In genomic region chr4:9782136-9782436, GRCh38 we compare ENCODE assay signal across 26 cellular contexts. TPM values are rescaled to one million over a fixed set of nuclear protein-coding genes. Genes with fewer than 3 reads are reported as not detected.
"Had no signal": no experiment of that assay in that cellular context is flagged by ENCODE, and none has a peak within 500 bp of the region (broad histone marks: within the 10 kb centered on the region; RNA-seq: fewer than 3 reads in every experiment).

No MANE protein-coding gene starts in this region.

- H3K36me3 ChIP-seq: left lung, sigmoid colon, uterus had no signal

- H3K4me3 ChIP-seq: body of pancreas, left lung, lung, smooth muscle cell, uterus had no signal

- H3K4me3 Mint-ChIP-seq: activated CD4-positive, alpha-beta memory T cell treated with anti-CD3 and anti-CD28 coated beads, Interleukin-2, amount 10 ng/mL, durations not matched to agents 7 days and 5 days; activated CD8-positive, alpha-beta memory T cell treated with anti-CD3 and anti-CD28 coated beads, Interleukin-2, amount 10 ng/mL, durations not matched to agents 7 days and 5 days; activated naive CD4-positive, alpha-beta T cell treated with anti-CD3 and anti-CD28 coated beads, Interleukin-2, amount 50 U/mL, for 24 hours; naive thymus-derived CD4-positive, alpha-beta T cell; T-helper 1 cell treated with Interleukin-12 subunit alpha and Interleukin-12 subunit beta and Interleukin-4 antibody, amounts not matched to agents 30 μg/mL and 1 μg/mL, for 36 hours had no signal

- H3K4me1 Mint-ChIP-seq: activated CD4-positive, alpha-beta memory T cell treated with anti-CD3 and anti-CD28 coated beads, Interleukin-2, amount 10 ng/mL, durations not matched to agents 7 days and 5 days; activated CD8-positive, alpha-beta memory T cell treated with anti-CD3 and anti-CD28 coated beads, Interleukin-2, amount 10 ng/mL, durations not matched to agents 7 days and 5 days; activated naive CD4-positive, alpha-beta T cell treated with anti-CD3 and anti-CD28 coated beads, Interleukin-2, amount 50 U/mL, for 24 hours; naive thymus-derived CD4-positive, alpha-beta T cell had no signal

- ATAC-seq: activated CD8-positive, alpha-beta memory T cell treated with anti-CD3 and anti-CD28 coated beads, Interleukin-2, amount 10 ng/mL, durations not matched to agents 7 days and 5 days; body of pancreas; esophagus mucosa; left lung; naive thymus-derived CD4-positive, alpha-beta T cell had no signal

- H3K9me3 Mint-ChIP-seq: activated CD4-positive, alpha-beta memory T cell treated with anti-CD3 and anti-CD28 coated beads, Interleukin-2, amount 10 ng/mL, durations not matched to agents 7 days and 5 days; activated naive CD4-positive, alpha-beta T cell treated with anti-CD3 and anti-CD28 coated beads, Interleukin-2, amount 50 U/mL, for 24 hours; T-helper 1 cell treated with Interleukin-12 subunit alpha and Interleukin-12 subunit beta and Interleukin-4 antibody, amounts not matched to agents 30 μg/mL and 1 μg/mL, for 36 hours had no signal

- H3K36me3 Mint-ChIP-seq: activated naive CD4-positive, alpha-beta T cell treated with anti-CD3 and anti-CD28 coated beads, Interleukin-2, amount 50 U/mL, for 24 hours had no signal

- H3K27ac ChIP-seq: body of pancreas, left lung, sigmoid colon, testis, uterus had no signal

- H3K27ac Mint-ChIP-seq: activated CD4-positive, alpha-beta memory T cell treated with anti-CD3 and anti-CD28 coated beads, Interleukin-2, amount 10 ng/mL, durations not matched to agents 7 days and 5 days; activated CD8-positive, alpha-beta memory T cell treated with anti-CD3 and anti-CD28 coated beads, Interleukin-2, amount 10 ng/mL, durations not matched to agents 7 days and 5 days; activated naive CD4-positive, alpha-beta T cell treated with anti-CD3 and anti-CD28 coated beads, Interleukin-2, amount 50 U/mL, for 24 hours; naive thymus-derived CD4-positive, alpha-beta T cell; T-helper 1 cell treated with Interleukin-12 subunit alpha and Interleukin-12 subunit beta and Interleukin-4 antibody, amounts not matched to agents 30 μg/mL and 1 μg/mL, for 36 hours had no signal

- H3K4me1 ChIP-seq: body of pancreas, left lung, testis, uterus had no signal

- H3K27me3 ChIP-seq: testis, uterus had no signal

- H3K9me3 ChIP-seq: body of pancreas, left lung, sigmoid colon, testis, uterus had no signal

- DNase-seq: activated CD4-positive, alpha-beta memory T cell treated with anti-CD3 and anti-CD28 coated beads, Interleukin-2, amount 10 ng/mL, durations not matched to agents 7 days and 5 days; activated CD4-positive, alpha-beta T cell treated with anti-CD3 and anti-CD28 coated beads for 48 hours; activated CD4-positive, CD25-positive, alpha-beta regulatory T cell; activated CD8-positive, alpha-beta memory T cell treated with anti-CD3 and anti-CD28 coated beads, Interleukin-2, amount 10 ng/mL, durations not matched to agents 7 days and 5 days; activated gamma-delta T cell treated with Interleukin-2 at 50 U/mL for 16 hours; activated T-cell treated with anti-CD3 and anti-CD28 coated beads for 4 hours; body of pancreas; effector CD8-positive, alpha-beta T cell; foreskin melanocyte; kidney glomerular epithelial cell; naive thymus-derived CD4-positive, alpha-beta T cell; nucleus accumbens; sigmoid colon; stimulated activated CD4-positive, alpha-beta T cell treated with anti-CD3 and anti-CD28 coated beads, Interleukin-15, amount 100 ng/mL, for 24 hours; stimulated activated naive CD4-positive, alpha-beta T cell; testis; trophoblast cell; uterus had no signal

RNA-seq across cellular contexts. Expression of gene DRD5, which starts 0.7 kb away (rescaled TPM):
- total RNA-seq: activated CD4-positive, alpha-beta memory T cell treated with anti-CD3 and anti-CD28 coated beads, Interleukin-2, amount 10 ng/mL, durations not matched to agents 7 days and 5 days; activated CD8-positive, alpha-beta memory T cell treated with anti-CD3 and anti-CD28 coated beads, Interleukin-2, amount 10 ng/mL, durations not matched to agents 7 days and 5 days; body of pancreas; cardiac septum; chondrocyte; esophagus mucosa; lung; naive thymus-derived CD4-positive, alpha-beta T cell; smooth muscle cell; uterus had no signal
- polyA plus RNA-seq: naive thymus-derived CD4-positive, alpha-beta T cell; smooth muscle cell had no signal
